22 cellular contexts compared by ENCODE assay signal in genomic region chr15:66456211-66456610, GRCh38. TPM values are rescaled to one million over a fixed set of nuclear protein-coding genes. Genes with fewer than 3 reads are reported as not detected.
A peak's percentile ranks its signal among the peaks of the same experiment; 100 is the strongest.
DNase-seq lines count a peak whose midpoint lies in the region; ATAC-seq and TF ChIP-seq lines count a peak whose summit lies in the region.
"Had no signal": no experiment of that assay in that cellular context is flagged by ENCODE, and none has a peak within 500 bp of the region (broad histone marks: within the 10 kb centered on the region; RNA-seq: fewer than 3 reads in every experiment).

No MANE protein-coding gene starts in this region.

- H3K4me2 ChIP-seq in PC-3 (ENCODE audit: low read length), result no peak overlapping the region

- no peaks in the 10 kb centered on the region for H4K20me1 ChIP-seq in PC-3 (ENCODE audit: low read length)

- H3K27me3 Mint-ChIP-seq in activated naive CD8-positive, alpha-beta T cell treated with anti-CD3 and anti-CD28 coated beads, Interleukin-2, amount 50 U/mL, for 24 hours, result no peaks in the 10 kb centered on the region
- no peaks in the 10 kb centered on the region for H3K27me3 Mint-ChIP-seq in activated naive CD8-positive, alpha-beta T cell treated with anti-CD3 and anti-CD28 coated beads for 36 hours
- no peaks in the 10 kb centered on the region for H3K27me3 Mint-ChIP-seq in stimulated activated naive CD8-positive, alpha-beta T cell treated with anti-CD3 and anti-CD28 coated beads, Interleukin-15, amount 100 ng/mL, for 72 hours
- H3K27me3 Mint-ChIP-seq: CD4-positive, CD25-positive, alpha-beta regulatory T cell; progenitor cell of endocrine pancreas had no signal

- H3F3A ChIP-seq in PC-3 (ENCODE audit: low read length, unreplicated experiment), result no peaks in the 10 kb centered on the region

- ATAC-seq in activated naive CD8-positive, alpha-beta T cell treated with anti-CD3 and anti-CD28 coated beads, Interleukin-2, amount 50 U/mL, for 24 hours, result peak; percentile 66
- peak; percentile 24; the same call in 1 of the 2 replicates for ATAC-seq in PC-3
- peak; percentile 91 for ATAC-seq in stimulated activated naive CD8-positive, alpha-beta T cell treated with anti-CD3 and anti-CD28 coated beads, Interleukin-15, amount 100 ng/mL, for 72 hours
- ATAC-seq in GM18519 (IDR thresholded peaks at IDR 0.05; ENCODE audit: low FRiP score, unreplicated experiment), result no peak
- ATAC-seq: heart left ventricle, mucosa of descending colon had no signal

- no peak for DNase-seq in activated naive CD8-positive, alpha-beta T cell treated with anti-CD3 and anti-CD28 coated beads, Interleukin-2, amount 50 U/mL, for 24 hours
- DNase-seq in activated naive CD8-positive, alpha-beta T cell treated with anti-CD3 and anti-CD28 coated beads for 36 hours, result no peak
- peak; percentile 81 for DNase-seq in PC-3
- peak; percentile 21 for DNase-seq in brain microvascular endothelial cell
- DNase-seq in stimulated activated naive CD8-positive, alpha-beta T cell treated with anti-CD3 and anti-CD28 coated beads, Interleukin-15, amount 100 ng/mL, for 72 hours, result peak in 1 of 2 donors; percentile 25
- no peak for DNase-seq in GM10266 (ENCODE audit: extremely low spot score)
- DNase-seq in NCI-H345 treated with DMSO at 0.1 percent for 48 hours (lab: John Stamatoyannopoulos, UW; ENCODE audit: unreplicated experiment), result no peak
- DNase-seq: activated effector memory CD4-positive, alpha-beta T cell treated with Interleukin-2 at 50 U/mL for 16 hours; amniotic stem cell; CD4-positive, CD25-positive, alpha-beta regulatory T cell; central memory CD4-positive, alpha-beta T cell; heart left ventricle; immature natural killer cell; mucosa of descending colon; NCI-H1048; NCI-H1930; NK-92 treated with Interleukin-12 subunit alpha and Interleukin-12 subunit beta, amount 100 ng/mL, for 24 hours; stimulated activated CD4-positive, alpha-beta T cell treated with anti-CD3 and anti-CD28 coated beads, Interleukin-2, amount 100 ng/mL, for 48 hours had no signal

- H3K27ac ChIP-seq in PC-3 (ENCODE audit: low read length), result peak overlapping the region; percentile 61
- no peak overlapping the region for H3K27ac ChIP-seq in brain microvascular endothelial cell
- H3K27ac ChIP-seq: heart left ventricle had no signal

- no TSS peak for BruUV-seq in PC-3 (replicated peaks; lab: Mats Ljungman, UMichigan)

- H3K4me1 Mint-ChIP-seq in activated naive CD8-positive, alpha-beta T cell treated with anti-CD3 and anti-CD28 coated beads, Interleukin-2, amount 50 U/mL, for 24 hours, result peaks cover 19% of the 10 kb centered on the region
- peaks cover 12% of the 10 kb centered on the region for H3K4me1 Mint-ChIP-seq in activated naive CD8-positive, alpha-beta T cell treated with anti-CD3 and anti-CD28 coated beads for 36 hours
- H3K4me1 Mint-ChIP-seq in stimulated activated naive CD8-positive, alpha-beta T cell treated with anti-CD3 and anti-CD28 coated beads, Interleukin-15, amount 100 ng/mL, for 72 hours, result no peaks in the 10 kb centered on the region

- H3K36me3 ChIP-seq in PC-3 (ENCODE audit: low read depth, low read length) (peaks cover 6% of the 10 kb centered on the region; the same call in 1 of the 2 replicates), brain microvascular endothelial cell (replicated peaks) (peaks cover 5% of the 10 kb centered on the region)
- H3K36me3 ChIP-seq: HAP-1 had no signal

- no peaks in the 10 kb centered on the region for H3K9me3 Mint-ChIP-seq in activated naive CD8-positive, alpha-beta T cell treated with anti-CD3 and anti-CD28 coated beads, Interleukin-2, amount 50 U/mL, for 24 hours
- no peaks in the 10 kb centered on the region for H3K9me3 Mint-ChIP-seq in activated naive CD8-positive, alpha-beta T cell treated with anti-CD3 and anti-CD28 coated beads for 36 hours
- H3K9me3 Mint-ChIP-seq in stimulated activated naive CD8-positive, alpha-beta T cell treated with anti-CD3 and anti-CD28 coated beads, Interleukin-15, amount 100 ng/mL, for 72 hours, result no peaks in the 10 kb centered on the region
- H3K9me3 Mint-ChIP-seq: immature natural killer cell, neural crest cell had no signal

- H2AFZ ChIP-seq in PC-3 (ENCODE audit: low read length), result no peak overlapping the region

- no peak overlapping the region for H3K4me3 ChIP-seq in PC-3 (ENCODE audit: low read length)
- H3K4me3 ChIP-seq in brain microvascular endothelial cell (ENCODE audit: low read depth, low read length), result no peak overlapping the region
- H3K4me3 ChIP-seq: HAP-1, heart left ventricle, mucosa of descending colon had no signal

- POLR2A ChIA-PET in PC-3 (lab: Charles Lee; ENCODE audit: unreplicated experiment), result no interaction called here

- no peak overlapping the region for H3K4me3 Mint-ChIP-seq in activated naive CD8-positive, alpha-beta T cell treated with anti-CD3 and anti-CD28 coated beads, Interleukin-2, amount 50 U/mL, for 24 hours
- no peak overlapping the region for H3K4me3 Mint-ChIP-seq in activated naive CD8-positive, alpha-beta T cell treated with anti-CD3 and anti-CD28 coated beads for 36 hours
- no peak overlapping the region for H3K4me3 Mint-ChIP-seq in stimulated activated naive CD8-positive, alpha-beta T cell treated with anti-CD3 and anti-CD28 coated beads, Interleukin-15, amount 100 ng/mL, for 72 hours
- H3K4me3 Mint-ChIP-seq: CD4-positive, CD25-positive, alpha-beta regulatory T cell; immature natural killer cell; neural crest cell had no signal

- intact Hi-C loops in PC-3 (cut with micrococcal nuclease), result no loop called here

- no peak overlapping the region for H3K9ac ChIP-seq in PC-3 (ENCODE audit: low read length)

- no peaks in the 10 kb centered on the region for H3K79me2 ChIP-seq in PC-3 (ENCODE audit: low read length)

- CTCF ChIA-PET in PC-3 (lab: Charles Lee), result no interaction called here

- H3K27ac Mint-ChIP-seq in activated naive CD8-positive, alpha-beta T cell treated with anti-CD3 and anti-CD28 coated beads, Interleukin-2, amount 50 U/mL, for 24 hours, result no peak overlapping the region
- H3K27ac Mint-ChIP-seq in activated naive CD8-positive, alpha-beta T cell treated with anti-CD3 and anti-CD28 coated beads for 36 hours, result no peak overlapping the region
- peak overlapping the region in 1 of 2 donors; percentile 65 for H3K27ac Mint-ChIP-seq in stimulated activated naive CD8-positive, alpha-beta T cell treated with anti-CD3 and anti-CD28 coated beads, Interleukin-15, amount 100 ng/mL, for 72 hours
- H3K27ac Mint-ChIP-seq: progenitor cell of endocrine pancreas had no signal

- no peaks in the 10 kb centered on the region for H3K27me3 ChIP-seq in PC-3 (ENCODE audit: low read length)
- H3K27me3 ChIP-seq in brain microvascular endothelial cell (replicated peaks), result no peaks in the 10 kb centered on the region
- H3K27me3 ChIP-seq: heart left ventricle had no signal

- H3K9me2 ChIP-seq in PC-3 (replicated peaks; ENCODE audit: low read length), result no peaks in the 10 kb centered on the region

- H3K36me3 Mint-ChIP-seq in activated naive CD8-positive, alpha-beta T cell treated with anti-CD3 and anti-CD28 coated beads, Interleukin-2, amount 50 U/mL, for 24 hours (ENCODE audit: low read depth), result peaks cover 31% of the 10 kb centered on the region
- H3K36me3 Mint-ChIP-seq in activated naive CD8-positive, alpha-beta T cell treated with anti-CD3 and anti-CD28 coated beads for 36 hours, result peaks cover 22% of the 10 kb centered on the region

- no peaks in the 10 kb centered on the region for H3K9me3 ChIP-seq in PC-3 (ENCODE audit: low read length)
- H3K9me3 ChIP-seq: HAP-1, heart left ventricle, mucosa of descending colon had no signal

- TF ChIP-seq CTCF in PC-3 (conservative IDR thresholded peaks at IDR 0.05; ENCODE audit: low read depth, low read length) (no peak), brain microvascular endothelial cell (IDR thresholded peaks at IDR 0.05; ENCODE audit: low read depth, low read length, missing control alignments) (no peak), GM10266 (IDR thresholded peaks at IDR 0.05; ENCODE audit: control insufficient read depth, insufficient read depth, low read depth, missing control alignments) (no peak)

- in situ Hi-C loops in brain microvascular endothelial cell (cut with HindIII; ENCODE audit: low pct_ligation_motif_present, low sequenced_read_pairs), result no loop called here

- peaks cover 33% of the 10 kb centered on the region for H3K4me1 ChIP-seq in PC-3 (ENCODE audit: insufficient read depth, low read length)
- H3K4me1 ChIP-seq: HAP-1 had no signal

RNA-seq across cellular contexts. Expression of gene SNAPC5, which starts 41.4 kb away (rescaled TPM):
- total RNA-seq in activated naive CD8-positive, alpha-beta T cell treated with anti-CD3 and anti-CD28 coated beads for 36 hours, result 10 to 100 TPM; 43.3 to 49.1 TPM
- total RNA-seq in PC-3 (2014; rRNA removed), result 34.1 and 38.2 TPM in 2 replicates

RNA-seq across cellular contexts. Expression of gene RPL4, which starts 48.4 kb away (rescaled TPM):
- total RNA-seq in activated naive CD8-positive, alpha-beta T cell treated with anti-CD3 and anti-CD28 coated beads for 36 hours, result 1,000 to 10,000 TPM; 4,670 to 4,826 TPM
- total RNA-seq in PC-3 (2014; rRNA removed), result 1,239 and 2,773 TPM in 2 replicates

RNA-seq across cellular contexts. Expression of gene ZWILCH, which starts 48.9 kb away (rescaled TPM):
- 10 to 100 TPM; 40.7 to 41.1 TPM for total RNA-seq in activated naive CD8-positive, alpha-beta T cell treated with anti-CD3 and anti-CD28 coated beads for 36 hours
- 18.1 and 19.9 TPM in 2 replicates for total RNA-seq in PC-3 (2014; rRNA removed)

Comparison
In these comparisons a context has a peak if more than half of its experiments do, and no peak if none do; other contexts are left out.
1. DNase-seq: peak in PC-3 (single experiment) and brain microvascular endothelial cell (single experiment); none in activated naive CD8-positive, alpha-beta T cell treated with anti-CD3 and anti-CD28 coated beads, Interleukin-2, amount 50 U/mL, for 24 hours (single experiment), activated naive CD8-positive, alpha-beta T cell treated with anti-CD3 and anti-CD28 coated beads for 36 hours (single experiment), GM10266 (single experiment) and NCI-H345 treated with DMSO at 0.1 percent for 48 hours (single experiment).